22 cellular contexts compared by ENCODE assay signal in genomic region chr4:32987111-32987510, GRCh38.
"Had no signal": no experiment of that assay in that cellular context is flagged by ENCODE, and none has a peak within 500 bp of the region (broad histone marks: within the 10 kb centered on the region; RNA-seq: fewer than 3 reads in every experiment).

No MANE protein-coding gene starts in this region.

- ATAC-seq: HepG2, Panc1, T-cell had no signal

- H3K4me3 ChIP-seq: MG63 had no signal

- DNase-seq: IMR-90; Karpas-422; KG1; MG63; NCI-H1092 treated with DMSO at 0.1 percent for 48 hours; NCI-H1436; NCI-H187; NCI-H2029; NCI-H2081 treated with DMSO at 0.1 percent for 48 hours; NCI-H2171; NCI-H226; NCI-H446; NCI-H510A; NCI-H524 treated with DMSO at 0.1 percent for 48 hours; NK-92 treated with Interleukin-12 subunit alpha and Interleukin-12 subunit beta, amount 100 ng/mL, for 24 hours; PC-3; SHP77; SK-N-SH; SW 1271; T-cell had no signal
